Comparison of ENCODE assay signal across 1 cellular context in genomic region chr9:120900821-120901220, GRCh38.
TF ChIP-seq lines count a peak whose summit lies in the region.

No MANE protein-coding gene starts in this region.

TF ChIP-seq in K562, 482 proteins besides CTCF, POLR2A, EP300 and RAD21:
- TF ChIP-seq ZNF395 (CRISPR knock-in tag; IDR thresholded peaks at IDR 0.05) = no peak
- no peak for TF ChIP-seq MNT (conservative IDR thresholded peaks at IDR 0.05)
- TF ChIP-seq ZNF23 (CRISPR knock-in tag; IDR thresholded peaks at IDR 0.05) = no peak
- TF ChIP-seq RCOR1 (IDR thresholded peaks at IDR 0.05; ENCODE audit: borderline replicate concordance in 1 of 2, low read depth in 2 of 2, low read length in 2 of 2) = 0 out of 4 replicates have a peak, but pooled peaks of 1 of the 2 experiments have one; percentile 44
- TF ChIP-seq ID3 (CRISPR knock-in tag; IDR thresholded peaks at IDR 0.05) = peak; percentile 63; the same call in 1 of the 2 replicates
- TF ChIP-seq ID3 (tag; IDR thresholded peaks at IDR 0.05) = no peak
- TF ChIP-seq HMG20A (CRISPR knock-in tag; conservative IDR thresholded peaks at IDR 0.05) = 0 out of 2 replicates have a peak, but pooled peaks have one; percentile 12
- TF ChIP-seq ZSCAN32 (CRISPR knock-in tag; IDR thresholded peaks at IDR 0.05) = no peak
- TF ChIP-seq SNIP1 (IDR thresholded peaks at IDR 0.05; ENCODE audit: low read depth) = no peak
